Comparison of ENCODE assay signal across 24 cellular contexts in the genomic region with DNA sequence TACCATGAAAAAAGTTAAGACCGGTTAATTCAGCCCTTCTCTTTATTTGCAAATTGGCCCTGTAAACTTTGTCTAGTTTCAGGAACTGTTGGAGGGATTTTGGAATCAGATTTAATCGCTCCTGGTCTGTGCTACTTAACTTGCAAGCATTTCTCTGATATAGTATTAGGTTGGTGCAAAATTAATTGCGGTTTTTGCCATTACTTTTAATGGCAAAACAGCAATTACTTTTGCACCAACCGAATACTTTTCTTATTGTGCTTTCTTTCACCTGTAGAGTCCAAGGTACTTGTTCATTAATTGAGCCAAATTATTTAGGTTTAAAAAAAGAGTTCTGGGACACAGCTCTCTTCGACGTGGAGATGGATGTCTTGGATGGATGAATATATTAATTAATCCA.
"Had no signal": no experiment of that assay in that cellular context is flagged by ENCODE, and none has a peak within 500 bp of the region (broad histone marks: within the 10 kb centered on the region; RNA-seq: fewer than 3 reads in every experiment).

No MANE protein-coding gene starts in this region.

- H3K4me2 ChIP-seq: smooth muscle cell had no signal

- H3K9me3 Mint-ChIP-seq: dendritic cell treated with granulocyte-macrophage colony-stimulating factor and Interleukin-4, amounts not matched to agents 40 ng/mL and 50 ng/mL, for 4 days; endodermal cell; natural killer cell had no signal

- ATAC-seq: gastrocnemius medialis, left ventricle myocardium superior, lower lobe of right lung, natural killer cell, sciatic nerve had no signal

- H3K27me3 ChIP-seq: gastrocnemius medialis, ovary, stomach, thyroid gland, vagina had no signal

- H3K9me3 ChIP-seq: gastrocnemius medialis, lower lobe of right lung, ovary, stomach, thyroid gland, vagina had no signal

- H3K4me1 Mint-ChIP-seq: natural killer cell had no signal

- H3K36me3 Mint-ChIP-seq: natural killer cell had no signal

- H3K27ac ChIP-seq: epithelial cell of prostate, lower lobe of right lung, ovary, stomach, thyroid gland, vagina had no signal

- DNase-seq: effector CD8-positive, alpha-beta T cell; endodermal cell; foreskin fibroblast; gastrocnemius medialis; head of caudate nucleus; left ventricle myocardium superior; lower lobe of right lung; natural killer cell; occipital lobe; ovary; stimulated activated CD4-positive, alpha-beta T cell treated with anti-CD3 and anti-CD28 coated beads, Interleukin-12 subunit alpha, Interleukin-12 subunit beta, amount 100 ng/mL, for 4 hours; stimulated activated CD4-positive, alpha-beta T cell treated with anti-CD3 and anti-CD28 coated beads, Interleukin-1b, Interleukin-23, amount 100 ng/mL, for 48 hours; stimulated activated CD4-positive, alpha-beta T cell treated with anti-CD3 and anti-CD28 coated beads, Interleukin-4, amount 100 ng/mL, for 1 hour; stimulated activated CD8-positive, alpha-beta memory T cell treated with anti-CD3 and anti-CD28 coated beads, Interleukin-4, amount 100 ng/mL, for 48 hours; stimulated activated naive CD4-positive, alpha-beta T cell treated with Interleukin-2 at 50 U/mL for 16 hours; stomach; thyroid gland; trophoblast cell had no signal

- H3K27me3 Mint-ChIP-seq: dendritic cell treated with granulocyte-macrophage colony-stimulating factor and Interleukin-4, amounts not matched to agents 40 ng/mL and 50 ng/mL, for 4 days had no signal

- FAIRE-seq: keratinocyte had no signal

- H3K27ac Mint-ChIP-seq: dendritic cell treated with granulocyte-macrophage colony-stimulating factor and Interleukin-4, amounts not matched to agents 40 ng/mL and 50 ng/mL, for 4 days; endodermal cell; natural killer cell had no signal

- H3K4me3 Mint-ChIP-seq: dendritic cell treated with granulocyte-macrophage colony-stimulating factor and Interleukin-4, amounts not matched to agents 40 ng/mL and 50 ng/mL, for 4 days; endodermal cell; natural killer cell had no signal

- H3K36me3 ChIP-seq: gastrocnemius medialis, lower lobe of right lung, ovary, stomach, thyroid gland, vagina had no signal

- H3K4me1 ChIP-seq: lower lobe of right lung, thyroid gland, vagina had no signal

- H3K4me3 ChIP-seq: gastrocnemius medialis, lower lobe of right lung, ovary, smooth muscle cell, stomach, thyroid gland, vagina had no signal
